15 cellular contexts compared by ENCODE assay signal in the genomic region with DNA sequence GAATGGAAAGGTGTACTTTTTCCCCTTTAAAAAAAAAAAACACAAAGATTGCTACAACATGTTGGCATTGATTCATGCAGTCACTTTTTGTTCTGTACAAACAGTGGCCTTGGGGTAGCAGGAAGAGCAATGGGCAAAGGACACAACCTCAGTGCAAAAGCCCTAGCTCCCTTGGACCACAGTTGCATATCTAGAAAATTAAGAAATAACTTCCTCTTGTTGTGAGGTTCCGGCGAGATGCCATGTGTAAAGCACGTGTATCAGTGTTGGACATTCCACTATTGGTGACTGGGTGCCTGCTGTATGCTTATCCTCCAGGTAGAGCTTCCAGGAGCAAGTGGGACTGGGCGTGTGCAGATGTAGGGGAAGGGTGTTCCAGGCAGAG.
A peak's percentile ranks its signal among the peaks of the same experiment; 100 is the strongest.
DNase-seq lines count a peak whose midpoint lies in the region; ATAC-seq lines count a peak whose summit lies in the region.
"Had no signal": no experiment of that assay in that cellular context is flagged by ENCODE, and none has a peak within 500 bp of the region (broad histone marks: within the 10 kb centered on the region; RNA-seq: fewer than 3 reads in every experiment).

No MANE protein-coding gene starts in this region.

- peaks cover 5 to 14% of the 10 kb centered on the region in 2 donors for H3K4me1 ChIP-seq in aorta (ENCODE audit: control insufficient read depth in 1 of 2, insufficient read depth in 2 of 2, low read length in 2 of 2)

- ATAC-seq in Right ventricle myocardium superior (ENCODE audit: poor library complexity) (peak; percentile 9), left ventricle myocardium superior (no peak), aorta (ENCODE audit: low FRiP score) (peak; percentile 4), GM19452 (IDR thresholded peaks at IDR 0.05; ENCODE audit: unreplicated experiment) (no peak)
- ATAC-seq: activated T-cell treated with anti-CD3 and anti-CD28 coated beads, Interleukin-2, amount 50 U/mL, for 4 hours had no signal

- H3K27me3 ChIP-seq in aorta (ENCODE audit: control insufficient read depth in 1 of 2, insufficient read depth in 2 of 2, low read length in 1 of 2) = no peaks in the 10 kb centered on the region

- intact Hi-C loops in Right ventricle myocardium superior (cut with DNase I) = no loop called here
- intact Hi-C loops in left ventricle myocardium superior (cut with micrococcal nuclease) = no loop called here
- intact Hi-C loops in aorta (cut with DNase I) = loop anchor here (5.0 kb wide), 4 partner anchors 48 to 162 kb away; a partner anchor contains a TSS

- H3K36me3 ChIP-seq in aorta (ENCODE audit: control insufficient read depth in 1 of 2, insufficient read depth in 2 of 2, low read length in 1 of 2) = no peaks in the 10 kb centered on the region

- H3K9me3 ChIP-seq in aorta (ENCODE audit: control insufficient read depth, low read length) = no peaks in the 10 kb centered on the region

- no peak overlapping the region for H3K4me3 ChIP-seq in aorta (ENCODE audit: low read length in 2 of 2)
- H3K4me3 ChIP-seq: skin epidermis had no signal

- H3K27ac ChIP-seq in aorta (ENCODE audit: low read depth in 1 of 2, low read length in 2 of 2) = peak overlapping the region; percentile 72 to 85
- H3K27ac ChIP-seq: HL-60 had no signal

- 27 to 41% methylated on average over 4 of the region's 4 CpGs for WGBS in aorta, 2 donors

- DNase-seq in Right ventricle myocardium superior (no peak), left ventricle myocardium superior (no peak), fibroblast of gingiva (ENCODE audit: low read depth) (peak; percentile 29), mucosa of gallbladder (ENCODE audit: low spot score) (peak; percentile 53), aorta (no peak), NK-92 (lab: John Stamatoyannopoulos, UW; ENCODE audit: unreplicated experiment) (no peak), activated gamma-delta T cell treated with Interleukin-2 at 50 U/mL for 16 hours (no peak)
- DNase-seq: activated CD4-positive, alpha-beta T cell treated with anti-CD3 and anti-CD28 coated beads for 4 hours; activated T-cell treated with anti-CD3 and anti-CD28 coated beads, Interleukin-2, amount 50 U/mL, for 4 hours; amygdala; GOT3; NK-92 treated with Interleukin-12 subunit alpha and Interleukin-12 subunit beta, amount 100 ng/mL, for 24 hours had no signal

Comparison
In these comparisons a context has a peak if more than half of its experiments do, and no peak if none do; other contexts are left out.
1. ATAC-seq: peak in Right ventricle myocardium superior (single experiment) and aorta (single experiment); none in left ventricle myocardium superior (single experiment) and GM19452 (single experiment).
2. DNase-seq: peak in fibroblast of gingiva (single experiment) and mucosa of gallbladder (single experiment); none in Right ventricle myocardium superior (single experiment), left ventricle myocardium superior (single experiment), aorta (0 of 2), NK-92 (single experiment) and activated gamma-delta T cell treated with Interleukin-2 at 50 U/mL for 16 hours (single experiment).
3. intact Hi-C loops: an anchor here in aorta (5.0 kb wide); none called in Right ventricle myocardium superior and left ventricle myocardium superior.